Comparison of ENCODE assay signal across 14 cellular contexts in the genomic region with DNA sequence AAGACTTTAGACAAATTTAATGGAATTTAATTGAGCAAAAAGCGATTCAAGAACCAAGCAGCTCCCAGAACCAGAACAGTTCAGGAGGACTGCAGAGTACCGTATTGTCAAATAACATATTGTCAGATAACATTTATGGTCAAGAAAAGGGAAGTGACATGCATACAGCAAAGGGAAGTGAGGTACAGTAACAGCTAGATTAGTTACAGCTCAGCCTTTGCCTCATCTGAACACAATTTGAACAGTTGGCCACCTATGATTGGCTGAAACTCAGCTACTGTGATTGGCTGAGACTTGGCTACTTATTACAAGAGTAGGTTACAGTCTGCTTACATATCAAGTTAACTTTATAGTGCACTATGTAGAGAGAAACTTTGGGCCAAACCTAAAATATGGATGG. TPM values are rescaled to one million over a fixed set of nuclear protein-coding genes. Genes with fewer than 3 reads are reported as not detected.
DNase-seq lines count a peak whose midpoint lies in the region; ATAC-seq and TF ChIP-seq lines count a peak whose summit lies in the region.
"Had no signal": no experiment of that assay in that cellular context is flagged by ENCODE, and none has a peak within 500 bp of the region (broad histone marks: within the 10 kb centered on the region; RNA-seq: fewer than 3 reads in every experiment).

No MANE protein-coding gene starts in this region.

- ATAC-seq in activated T-cell treated with anti-CD3 and anti-CD28 coated beads, Interleukin-2, amount 50 U/mL, for 4 hours: peak; percentile 40 to 41
- ATAC-seq in activated T-helper 17 cell treated with anti-CD3 and anti-CD28 coated beads, Interleukin-2, amount 50 U/mL, for 72 hours (replicated peaks): peak; percentile 43
- ATAC-seq in upper lobe of left lung (ENCODE audit: low FRiP score in 2 of 2) (peak; percentile 43 to 72), GM18520 (IDR thresholded peaks at IDR 0.05; ENCODE audit: unreplicated experiment) (no peak), foreskin keratinocyte (no peak)

- H3K27me3 Mint-ChIP-seq in activated T-cell treated with anti-CD3 and anti-CD28 coated beads, Interleukin-2, amount 50 U/mL, for 4 hours (ENCODE audit: low read depth): no peaks in the 10 kb centered on the region
- H3K27me3 Mint-ChIP-seq in activated T-helper 17 cell treated with anti-CD3 and anti-CD28 coated beads, Interleukin-2, amount 50 U/mL, for 72 hours: no peaks in the 10 kb centered on the region

- H3K27ac ChIP-seq in upper lobe of left lung (no peak overlapping the region), foreskin keratinocyte (no peak overlapping the region)
- H3K27ac ChIP-seq: RWPE1 had no signal

- H3K27me3 ChIP-seq in upper lobe of left lung (no peaks in the 10 kb centered on the region), foreskin keratinocyte (no peaks in the 10 kb centered on the region)

- peaks cover 40% of the 10 kb centered on the region for H3K4me1 Mint-ChIP-seq in activated T-cell treated with anti-CD3 and anti-CD28 coated beads, Interleukin-2, amount 50 U/mL, for 4 hours (ENCODE audit: low read depth)
- peaks cover 13% of the 10 kb centered on the region for H3K4me1 Mint-ChIP-seq in activated T-helper 17 cell treated with anti-CD3 and anti-CD28 coated beads, Interleukin-2, amount 50 U/mL, for 72 hours

- 69 to 75% methylated on average over 2 of the region's 2 CpGs for WGBS in upper lobe of left lung, 2 donors

- no peak for TF ChIP-seq EP300 in upper lobe of left lung (IDR thresholded peaks at IDR 0.05)

- no peak for TF ChIP-seq POLR2A in NB4 (IDR thresholded peaks at IDR 0.05; ENCODE audit: extremely low read depth, insufficient read length)
- no peak for TF ChIP-seq POLR2A in upper lobe of left lung (IDR thresholded peaks at IDR 0.05)

- H3K4me3 ChIP-seq in NB4 (ENCODE audit: low read depth, low read length): no peak overlapping the region
- H3K4me3 ChIP-seq in upper lobe of left lung: no peak overlapping the region
- H3K4me3 ChIP-seq: HAP-1 had no signal

- DNase-seq in activated T-cell treated with anti-CD3 and anti-CD28 coated beads, Interleukin-2, amount 50 U/mL, for 4 hours: no peak
- DNase-seq in activated T-cell treated with anti-CD3 and anti-CD28 coated beads for 4 hours (no peak), NB4 (ENCODE audit: low read depth) (peak; percentile 78), upper lobe of left lung (no peak), foreskin keratinocyte (no peak), iPS-NIHi11 (ENCODE audit: low spot score) (no peak)
- DNase-seq: activated naive CD4-positive, alpha-beta T cell; effector CD8-positive, alpha-beta T cell; NCI-H1092; occipital lobe had no signal

- no peak overlapping the region for H3K27ac Mint-ChIP-seq in activated T-helper 17 cell treated with anti-CD3 and anti-CD28 coated beads, Interleukin-2, amount 50 U/mL, for 72 hours

- no peaks in the 10 kb centered on the region for H3K9me3 ChIP-seq in upper lobe of left lung
- H3K9me3 ChIP-seq: HAP-1 had no signal

- H3K9me3 Mint-ChIP-seq in activated T-cell treated with anti-CD3 and anti-CD28 coated beads, Interleukin-2, amount 50 U/mL, for 4 hours: no peaks in the 10 kb centered on the region
- no peaks in the 10 kb centered on the region for H3K9me3 Mint-ChIP-seq in activated T-helper 17 cell treated with anti-CD3 and anti-CD28 coated beads, Interleukin-2, amount 50 U/mL, for 72 hours

- no peak overlapping the region for H3K4me3 Mint-ChIP-seq in activated T-cell treated with anti-CD3 and anti-CD28 coated beads, Interleukin-2, amount 50 U/mL, for 4 hours
- H3K4me3 Mint-ChIP-seq in activated T-helper 17 cell treated with anti-CD3 and anti-CD28 coated beads, Interleukin-2, amount 50 U/mL, for 72 hours: no peak overlapping the region

- H3K4me1 ChIP-seq in upper lobe of left lung (peaks cover 0 to 10% (median 4%) of the 10 kb centered on the region in 4 donors), foreskin keratinocyte (no peaks in the 10 kb centered on the region)

- TF ChIP-seq CTCF in NB4 (IDR thresholded peaks at IDR 0.05; ENCODE audit: low read depth, low read length): no peak
- no peak for TF ChIP-seq CTCF in upper lobe of left lung (IDR thresholded peaks at IDR 0.05)
- TF ChIP-seq CTCF in foreskin keratinocyte (conservative IDR thresholded peaks at IDR 0.05): no peak

- peaks cover 0 to 4% (median 0%) of the 10 kb centered on the region in 4 donors for H3K36me3 ChIP-seq in upper lobe of left lung
- H3K36me3 ChIP-seq: HAP-1 had no signal

- peaks cover 15% of the 10 kb centered on the region for H3K36me3 Mint-ChIP-seq in activated T-cell treated with anti-CD3 and anti-CD28 coated beads, Interleukin-2, amount 50 U/mL, for 4 hours (ENCODE audit: insufficient read depth)
- peaks cover 6% of the 10 kb centered on the region for H3K36me3 Mint-ChIP-seq in activated T-helper 17 cell treated with anti-CD3 and anti-CD28 coated beads, Interleukin-2, amount 50 U/mL, for 72 hours (ENCODE audit: low read depth)

RNA-seq across cellular contexts. Expression of a gene that starts 21.9 kb away (rescaled TPM):
- total RNA-seq in activated T-cell treated with anti-CD3 and anti-CD28 coated beads, Interleukin-2, amount 50 U/mL, for 4 hours: 10 to 100 TPM; 21.9 to 24.7 (median 22.9) TPM
- 10 to 100 TPM; 26.2 to 35.2 TPM for total RNA-seq in activated T-helper 17 cell treated with anti-CD3 and anti-CD28 coated beads, Interleukin-2, amount 50 U/mL, for 72 hours
- total RNA-seq in upper lobe of left lung (100 to 1,000 TPM in 2 of 6 donors, 10 to 100 TPM in 4; 36.7 to 151 (median 70.5) TPM), foreskin keratinocyte (61.6 and 66.2 TPM in 2 replicates)
- 43.7 and 47.4 TPM in 2 replicates for polyA plus RNA-seq in foreskin keratinocyte

Comparison
In these comparisons a context has a peak if more than half of its experiments do, and no peak if none do; other contexts are left out.
1. ATAC-seq: peak in activated T-cell treated with anti-CD3 and anti-CD28 coated beads, Interleukin-2, amount 50 U/mL, for 4 hours (2 of 2), activated T-helper 17 cell treated with anti-CD3 and anti-CD28 coated beads, Interleukin-2, amount 50 U/mL, for 72 hours (single experiment) and upper lobe of left lung (2 of 2); none in GM18520 (single experiment) and foreskin keratinocyte (single experiment).